In genomic region chr5:132176543-132176945, GRCh38 we compare ENCODE assay signal across 11 cellular contexts. TPM values are rescaled to one million over a fixed set of nuclear protein-coding genes. Genes with fewer than 3 reads are reported as not detected.
A peak's percentile ranks its signal among the peaks of the same experiment; 100 is the strongest.
DNase-seq lines count a peak whose midpoint lies in the region; ATAC-seq and TF ChIP-seq lines count a peak whose summit lies in the region.
"Had no signal": no experiment of that assay in that cellular context is flagged by ENCODE, and none has a peak within 500 bp of the region (broad histone marks: within the 10 kb centered on the region; RNA-seq: fewer than 3 reads in every experiment).

No MANE protein-coding gene starts in this region.

- H3K27me3 Mint-ChIP-seq in activated CD8-positive, alpha-beta memory T cell treated with anti-CD3 and anti-CD28 coated beads, Interleukin-2, amount 10 ng/mL, durations not matched to agents 7 days and 5 days, result no peaks in the 10 kb centered on the region
- H3K27me3 Mint-ChIP-seq in T-helper 17 cell, result no peaks in the 10 kb centered on the region

- peaks cover 3% of the 10 kb centered on the region for H3K36me3 Mint-ChIP-seq in activated CD8-positive, alpha-beta memory T cell treated with anti-CD3 and anti-CD28 coated beads, Interleukin-2, amount 10 ng/mL, durations not matched to agents 7 days and 5 days
- no peaks in the 10 kb centered on the region for H3K36me3 Mint-ChIP-seq in T-helper 17 cell (ENCODE audit: low read depth)

- no peaks in the 10 kb centered on the region for H3K9me3 ChIP-seq in T-helper 17 cell (ENCODE audit: control insufficient read depth, low read length, poor library complexity, severe bottlenecking)
- H3K9me3 ChIP-seq in spleen, result no peaks in the 10 kb centered on the region
- H3K9me3 ChIP-seq: mucosa of descending colon had no signal

- TF ChIP-seq CTCF in spleen (IDR thresholded peaks at IDR 0.05 in 8 of 11, conservative IDR thresholded peaks at IDR 0.05 in 3 of 11), result no peak

- DNase-seq in activated CD8-positive, alpha-beta memory T cell treated with anti-CD3 and anti-CD28 coated beads, Interleukin-2, amount 10 ng/mL, durations not matched to agents 7 days and 5 days, result peak; percentile 59
- DNase-seq in activated CD8-positive, alpha-beta memory T cell treated with anti-CD3 and anti-CD28 coated beads, Interleukin-2, amount 50 U/mL, for 4 hours, result no peak
- DNase-seq in T-helper 17 cell, result no peak
- DNase-seq in stimulated activated CD8-positive, alpha-beta memory T cell treated with anti-CD3 and anti-CD28 coated beads, Interleukin-4, amount 100 ng/mL, for 48 hours, result peak; percentile 34
- DNase-seq in globus pallidus (ENCODE audit: low spot score), result no peak
- no peak for DNase-seq in spleen
- DNase-seq: activated CD4-positive, CD25-positive, alpha-beta regulatory T cell treated with anti-CD3 and anti-CD28 coated beads, Interleukin-2, amount 50 U/mL, for 72 hours; mucosa of descending colon; right cardiac atrium had no signal

- peak overlapping the region in 3 of 8 donors; percentile 15 to 53 (median 40) for H3K27ac ChIP-seq in spleen

- TF ChIP-seq POLR2A in spleen (IDR thresholded peaks at IDR 0.05), result no peak

- no peaks in the 10 kb centered on the region for H3K36me3 ChIP-seq in spleen

- CTCF ChIA-PET in activated CD8-positive, alpha-beta memory T cell treated with anti-CD3 and anti-CD28 coated beads, Interleukin-2, amount 10 ng/mL, durations not matched to agents 7 days and 5 days (lab: Charles Lee), result interaction anchor here (1.3 to 5.5 kb wide), 5 partner anchors 13 to 113 kb away, joined by 4 to 41 read pairs (median 6); no protein-coding TSS in a partner anchor

- peaks cover 45% of the 10 kb centered on the region for H3K4me1 Mint-ChIP-seq in activated CD8-positive, alpha-beta memory T cell treated with anti-CD3 and anti-CD28 coated beads, Interleukin-2, amount 10 ng/mL, durations not matched to agents 7 days and 5 days
- H3K4me1 Mint-ChIP-seq in T-helper 17 cell, result peaks cover 18% of the 10 kb centered on the region

- H3K4me1 ChIP-seq in spleen, result peaks cover 0 to 19% (median 14%) of the 10 kb centered on the region in 6 donors

- no peaks in the 10 kb centered on the region for H3K27me3 ChIP-seq in spleen (replicated peaks in 1 of 7)

- peak overlapping the region in 3 of 8 donors; percentile 3 to 47 (median 7) for H3K4me3 ChIP-seq in spleen
- H3K4me3 ChIP-seq: mucosa of descending colon had no signal

- no peaks in the 10 kb centered on the region for H3K9me3 Mint-ChIP-seq in activated CD8-positive, alpha-beta memory T cell treated with anti-CD3 and anti-CD28 coated beads, Interleukin-2, amount 10 ng/mL, durations not matched to agents 7 days and 5 days (ENCODE audit: low read depth)

- WGBS in spleen, 5 donors, result 69 to 94% (median 85%) methylated on average over 5 of the region's 5 CpGs

- ATAC-seq in activated CD8-positive, alpha-beta memory T cell treated with anti-CD3 and anti-CD28 coated beads, Interleukin-2, amount 10 ng/mL, durations not matched to agents 7 days and 5 days, result peak; percentile 58
- ATAC-seq in HG03095 (IDR thresholded peaks at IDR 0.05; ENCODE audit: unreplicated experiment) (peak; percentile 21), T-helper 17 cell (no peak), GM21367 (IDR thresholded peaks at IDR 0.05; ENCODE audit: unreplicated experiment) (no peak)
- ATAC-seq: mucosa of descending colon, right cardiac atrium had no signal

- peak overlapping the region; percentile 57 for H3K4me3 Mint-ChIP-seq in activated CD8-positive, alpha-beta memory T cell treated with anti-CD3 and anti-CD28 coated beads, Interleukin-2, amount 10 ng/mL, durations not matched to agents 7 days and 5 days
- peak overlapping the region; percentile 46 for H3K4me3 Mint-ChIP-seq in T-helper 17 cell

- H3K27ac Mint-ChIP-seq in activated CD8-positive, alpha-beta memory T cell treated with anti-CD3 and anti-CD28 coated beads, Interleukin-2, amount 10 ng/mL, durations not matched to agents 7 days and 5 days, result peak overlapping the region; percentile 83
- H3K27ac Mint-ChIP-seq in T-helper 17 cell, result peak overlapping the region; percentile 0

- intact Hi-C loops in spleen (cut with DNase I; ENCODE audit: low total_unique reads), result no loop called here

RNA-seq across cellular contexts. Expression of gene P4HA2, which starts 51.1 kb away (rescaled TPM):
- total RNA-seq in activated CD8-positive, alpha-beta memory T cell treated with anti-CD3 and anti-CD28 coated beads, Interleukin-2, amount 10 ng/mL, durations not matched to agents 7 days and 5 days, result 10 to 100 TPM in 1 of 2 experiments, 1 to 10 TPM in 1; 8.3 to 19.4 TPM
- total RNA-seq in T-helper 17 cell, result under 1 TPM in 1 of 2 donors, not detected in 1; 0.50 TPM
- 10 to 100 TPM in 6 of 7 donors, 1 to 10 TPM in 1; 8.2 to 38.1 (median 15.6) TPM for total RNA-seq in spleen
- 1 to 10 TPM; 2.7 to 4.8 (median 4.1) TPM for polyA plus RNA-seq in spleen

Comparison
In these comparisons a context has a peak if more than half of its experiments do, and no peak if none do; other contexts are left out.
1. DNase-seq: peak in activated CD8-positive, alpha-beta memory T cell treated with anti-CD3 and anti-CD28 coated beads, Interleukin-2, amount 10 ng/mL, durations not matched to agents 7 days and 5 days (single experiment) and stimulated activated CD8-positive, alpha-beta memory T cell treated with anti-CD3 and anti-CD28 coated beads, Interleukin-4, amount 100 ng/mL, for 48 hours (single experiment); none in activated CD8-positive, alpha-beta memory T cell treated with anti-CD3 and anti-CD28 coated beads, Interleukin-2, amount 50 U/mL, for 4 hours (single experiment), T-helper 17 cell (0 of 3), globus pallidus (single experiment) and spleen (single experiment).
2. ATAC-seq: peak in activated CD8-positive, alpha-beta memory T cell treated with anti-CD3 and anti-CD28 coated beads, Interleukin-2, amount 10 ng/mL, durations not matched to agents 7 days and 5 days (single experiment) and HG03095 (single experiment); none in T-helper 17 cell (single experiment) and GM21367 (single experiment).
3. RNA of gene P4HA2, which starts 51.1 kb away (total RNA-seq): 8.3 to 19.4 TPM in activated CD8-positive, alpha-beta memory T cell treated with anti-CD3 and anti-CD28 coated beads, Interleukin-2, amount 10 ng/mL, durations not matched to agents 7 days and 5 days and 8.2 to 38.1 TPM in spleen; 0.50 TPM in T-helper 17 cell; every median in the first group is over 4 times any median in the second.